Comparison of ENCODE assay signal across 20 cellular contexts in genomic region chr14:103840016-103840415, GRCh38.
"Had no signal": no experiment of that assay in that cellular context is flagged by ENCODE, and none has a peak within 500 bp of the region (broad histone marks: within the 10 kb centered on the region; RNA-seq: fewer than 3 reads in every experiment).

No MANE protein-coding gene starts in this region.

- H3K9me3 Mint-ChIP-seq: activated T-helper 1 cell treated with anti-CD3 and anti-CD28 coated beads, Interleukin-12 subunit alpha, Interleukin-12 subunit beta, Interleukin-2, Interleukin-4 antibody, amounts not matched to agents 30 ng/mL and 10 ng/mL and 1 ng/mL, durations not matched to agents 14 hours and 24 hours and 36 hours; endodermal cell; mesothelial cell of epicardium; naive B cell; nephron progenitor cell; stimulated activated naive B cell treated with anti-CD40 and anti-IgM and Interleukin-4, amounts not matched to agents 10 μg/mL and 1 μg/mL and 100 μg/mL, for 72 hours had no signal

- H3K4me1 ChIP-seq: tibial nerve had no signal

- H3K36me3 Mint-ChIP-seq: mesothelial cell of epicardium, naive B cell had no signal

- H3K27me3 ChIP-seq: stomach, tibial nerve had no signal

- H3K4me3 ChIP-seq: smooth muscle cell, stomach, tibial nerve had no signal

- H3K27ac Mint-ChIP-seq: activated T-helper 1 cell treated with anti-CD3 and anti-CD28 coated beads, Interleukin-12 subunit alpha, Interleukin-12 subunit beta, Interleukin-2, Interleukin-4 antibody, amounts not matched to agents 30 ng/mL and 10 ng/mL and 1 ng/mL, durations not matched to agents 14 hours and 24 hours and 36 hours; endodermal cell; mesothelial cell of epicardium; stimulated activated naive B cell treated with anti-CD40 and anti-IgM and Interleukin-4, amounts not matched to agents 10 μg/mL and 1 μg/mL and 100 μg/mL, for 72 hours had no signal

- H3K9me3 ChIP-seq: neutrophil, stomach, tibial nerve had no signal

- H3K36me3 ChIP-seq: neutrophil, tibial nerve, WERI-Rb-1 had no signal

- DNase-seq: activated CD4-positive, alpha-beta T cell treated with anti-CD3 and anti-CD28 coated beads for 48 hours; activated CD4-positive, alpha-beta T cell treated with anti-CD3 and anti-CD28 coated beads, Interleukin-2, amount 50 U/mL, for 48 hours; activated CD8-positive, alpha-beta memory T cell treated with anti-CD3 and anti-CD28 coated beads for 24 hours; activated gamma-delta T cell; activated naive CD4-positive, alpha-beta T cell treated with anti-CD3 and anti-CD28 coated beads, Interleukin-2, amount 50 U/mL, for 16 hours; left ventricle myocardium superior; naive B cell; nephron progenitor cell; stimulated activated CD4-positive, alpha-beta T cell treated with anti-CD3 and anti-CD28 coated beads, Interleukin-2, amount 100 ng/mL, for 24 hours; stimulated activated naive B cell treated with anti-CD40 and anti-IgM and Interleukin-4, amounts not matched to agents 10 μg/mL and 1 μg/mL and 100 μg/mL, for 72 hours; stomach; T-helper 9 cell; WERI-Rb-1 had no signal

- H3K4me1 Mint-ChIP-seq: endodermal cell had no signal

- ATAC-seq: activated CD4-positive, CD25-positive, alpha-beta regulatory T cell treated with anti-CD3 and anti-CD28 coated beads, Interleukin-2, amount 50 U/mL, for 24 hours; left ventricle myocardium superior; stimulated activated naive B cell treated with anti-CD40 and anti-IgM and Interleukin-4, amounts not matched to agents 10 μg/mL and 1 μg/mL and 100 μg/mL, for 72 hours had no signal

- H3K27ac ChIP-seq: neutrophil, stomach, tibial nerve, WERI-Rb-1 had no signal

- H3K4me3 Mint-ChIP-seq: activated T-helper 1 cell treated with anti-CD3 and anti-CD28 coated beads, Interleukin-12 subunit alpha, Interleukin-12 subunit beta, Interleukin-2, Interleukin-4 antibody, amounts not matched to agents 30 ng/mL and 10 ng/mL and 1 ng/mL, durations not matched to agents 14 hours and 24 hours and 36 hours; endodermal cell; mesothelial cell of epicardium; nephron progenitor cell; stimulated activated naive B cell treated with anti-CD40 and anti-IgM and Interleukin-4, amounts not matched to agents 10 μg/mL and 1 μg/mL and 100 μg/mL, for 72 hours had no signal
